ENCODE assay signal across 8 cellular contexts in genomic region chr13:97223711-97224461, GRCh38. TPM values are rescaled to one million over a fixed set of nuclear protein-coding genes. Genes with fewer than 3 reads are reported as not detected.
DNase-seq lines count a peak whose midpoint lies in the region; ATAC-seq lines count a peak whose summit lies in the region.

No MANE protein-coding gene starts in this region.

- peak overlapping the region; percentile 67 for H3K4me3 ChIP-seq in HUES48 (ENCODE audit: low read depth, low read length)

- peaks cover 92% of the 10 kb centered on the region for H3K27me3 ChIP-seq in HUES48 (ENCODE audit: control insufficient read depth, insufficient read depth, low read length)

- H3K9me3 ChIP-seq in HUES48 (ENCODE audit: control insufficient read depth, insufficient read depth, low read length), result no peaks in the 10 kb centered on the region

- H3K9me3 Mint-ChIP-seq in T-helper 1 cell treated with Interleukin-12 subunit alpha and Interleukin-12 subunit beta and Interleukin-4 antibody, amounts not matched to agents 30 μg/mL and 1 μg/mL, for 36 hours, result no peaks in the 10 kb centered on the region
- H3K9me3 Mint-ChIP-seq in central memory CD8-positive, alpha-beta T cell, result no peaks in the 10 kb centered on the region

- peak overlapping the region; percentile 95 for H3K4me3 Mint-ChIP-seq in T-helper 1 cell treated with Interleukin-12 subunit alpha and Interleukin-12 subunit beta and Interleukin-4 antibody, amounts not matched to agents 30 μg/mL and 1 μg/mL, for 36 hours
- H3K4me3 Mint-ChIP-seq in central memory CD8-positive, alpha-beta T cell, result peak overlapping the region; percentile 91

- H3K4me1 Mint-ChIP-seq in T-helper 1 cell treated with Interleukin-12 subunit alpha and Interleukin-12 subunit beta and Interleukin-4 antibody, amounts not matched to agents 30 μg/mL and 1 μg/mL, for 36 hours (ENCODE audit: low read depth), result peaks cover 44% of the 10 kb centered on the region
- peaks cover 42% of the 10 kb centered on the region for H3K4me1 Mint-ChIP-seq in central memory CD8-positive, alpha-beta T cell

- peak overlapping the region; percentile 80 for H3K27ac Mint-ChIP-seq in T-helper 1 cell treated with Interleukin-12 subunit alpha and Interleukin-12 subunit beta and Interleukin-4 antibody, amounts not matched to agents 30 μg/mL and 1 μg/mL, for 36 hours
- H3K27ac Mint-ChIP-seq in central memory CD8-positive, alpha-beta T cell (ENCODE audit: low read depth), result peak overlapping the region; percentile 99

- H3K36me3 Mint-ChIP-seq in T-helper 1 cell treated with Interleukin-12 subunit alpha and Interleukin-12 subunit beta and Interleukin-4 antibody, amounts not matched to agents 30 μg/mL and 1 μg/mL, for 36 hours (ENCODE audit: low read depth), result peaks cover 7% of the 10 kb centered on the region
- H3K36me3 Mint-ChIP-seq in central memory CD8-positive, alpha-beta T cell (ENCODE audit: insufficient read depth), result peaks cover 14% of the 10 kb centered on the region

- ATAC-seq in central memory CD8-positive, alpha-beta T cell (replicated peaks; ENCODE audit: extremely low read depth, poor library complexity, severe bottlenecking), result no peak

- no peaks in the 10 kb centered on the region for H3K36me3 ChIP-seq in HUES48 (ENCODE audit: control insufficient read depth, insufficient read depth, low read length)

- peak overlapping the region; percentile 51; the same call in 1 of the 2 replicates for H3K9ac ChIP-seq in HUES48 (ENCODE audit: low read depth, low read length)

- peaks cover 29% of the 10 kb centered on the region for H3K4me1 ChIP-seq in HUES48 (ENCODE audit: control insufficient read depth, insufficient read depth, low read length)

- peaks cover 5% of the 10 kb centered on the region for H3K27me3 Mint-ChIP-seq in T-helper 1 cell treated with Interleukin-12 subunit alpha and Interleukin-12 subunit beta and Interleukin-4 antibody, amounts not matched to agents 30 μg/mL and 1 μg/mL, for 36 hours (ENCODE audit: low read depth)
- H3K27me3 Mint-ChIP-seq in central memory CD8-positive, alpha-beta T cell, result no peaks in the 10 kb centered on the region

- peak overlapping the region; percentile 26 for H3K27ac ChIP-seq in HUES48 (ENCODE audit: low read depth, low read length)

- DNase-seq in T-helper 1 cell (no peak), SIG-M5 (lab: John Stamatoyannopoulos, UW) (peak; percentile 82), kidney tubule cell (ENCODE audit: low spot score) (peak; percentile 88), ureter (ENCODE audit: low spot score) (no peak)
- DNase-seq in central memory CD8-positive, alpha-beta T cell (ENCODE audit: low spot score in 2 of 2), result peak in 1 of 2 donors; percentile 12
- peak; percentile 30 for DNase-seq in stimulated activated CD8-positive, alpha-beta memory T cell treated with anti-CD3 and anti-CD28 coated beads, Interleukin-4, amount 100 ng/mL, for 48 hours

RNA-seq across cellular contexts. Expression of gene MBNL2, which starts 1.8 kb away (rescaled TPM):
- total RNA-seq in ureter, result 89.0 TPM

Comparison
In these comparisons a context has a peak if more than half of its experiments do, and no peak if none do; other contexts are left out.
1. DNase-seq: peak in SIG-M5 (single experiment), kidney tubule cell (single experiment) and stimulated activated CD8-positive, alpha-beta memory T cell treated with anti-CD3 and anti-CD28 coated beads, Interleukin-4, amount 100 ng/mL, for 48 hours (single experiment); none in T-helper 1 cell (0 of 5) and ureter (single experiment).